ENCODE assay signal across 9 cellular contexts in the genomic region with DNA sequence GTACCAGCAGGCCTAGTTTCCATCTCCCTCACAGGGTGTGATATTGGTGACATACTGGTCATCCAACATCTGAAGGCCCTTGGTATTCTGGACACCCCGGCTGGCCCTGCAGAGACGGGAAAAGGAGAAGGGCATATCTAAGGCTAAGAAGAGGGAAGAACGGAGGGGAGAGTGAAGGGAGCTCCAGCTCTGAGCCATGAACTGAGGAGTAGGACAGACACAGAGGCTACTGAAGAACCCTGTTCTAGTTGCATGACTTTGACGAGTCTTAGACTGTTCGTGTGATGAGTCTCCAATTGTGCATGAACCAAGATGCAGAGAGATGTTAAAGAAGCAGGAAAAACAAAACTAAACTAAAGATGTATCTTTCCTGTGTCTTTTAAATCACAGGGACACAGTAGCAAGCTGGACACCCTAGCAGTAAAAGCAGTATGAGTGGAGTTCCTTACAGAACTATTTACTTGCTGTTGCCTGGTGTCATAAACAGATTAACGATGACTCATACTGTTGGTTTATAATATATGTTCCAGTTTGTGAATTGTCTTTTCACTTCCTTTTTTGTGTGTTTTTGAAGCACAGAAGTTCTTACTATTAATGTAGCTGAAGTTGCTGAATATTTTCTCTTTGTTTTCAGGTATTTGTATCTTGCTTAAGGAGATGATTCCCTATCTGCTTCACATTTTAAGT. TPM values are rescaled to one million over a fixed set of nuclear protein-coding genes. Genes with fewer than 3 reads are reported as not detected.
A peak's percentile ranks its signal among the peaks of the same experiment; 100 is the strongest.
DNase-seq lines count a peak whose midpoint lies in the region; ATAC-seq and TF ChIP-seq lines count a peak whose summit lies in the region.
"Had no signal": no experiment of that assay in that cellular context is flagged by ENCODE, and none has a peak within 500 bp of the region (broad histone marks: within the 10 kb centered on the region; RNA-seq: fewer than 3 reads in every experiment).

No MANE protein-coding gene starts in this region.

- TF ChIP-seq CTCF in right atrium auricular region (IDR thresholded peaks at IDR 0.05) (no peak), PC-9 (conservative IDR thresholded peaks at IDR 0.05) (no peak), esophagus squamous epithelium (IDR thresholded peaks at IDR 0.05) (no peak), smooth muscle cell (IDR thresholded peaks at IDR 0.05; ENCODE audit: borderline replicate concordance, insufficient read depth, poor library complexity, severe bottlenecking) (no peak)

- TF ChIP-seq POLR2A in esophagus squamous epithelium (IDR thresholded peaks at IDR 0.05): no peak

- H3K4me2 ChIP-seq in PC-9 (peak overlapping the region; percentile 57), smooth muscle cell (peak overlapping the region; percentile 41)

- H4K20me1 ChIP-seq in PC-9 (ENCODE audit: insufficient read depth): no peaks in the 10 kb centered on the region
- no peaks in the 10 kb centered on the region for H4K20me1 ChIP-seq in smooth muscle cell (ENCODE audit: low read depth)

- BruUV-seq in PC-9 (replicated peaks; lab: Mats Ljungman, UMichigan): no TSS peak

- peaks cover 0 to 16% of the 10 kb centered on the region in 2 donors for H3K4me1 ChIP-seq in right atrium auricular region
- peaks cover 14% of the 10 kb centered on the region for H3K4me1 ChIP-seq in PC-9 (replicated peaks; ENCODE audit: insufficient read depth)
- peaks cover 0 to 23% (median 12%) of the 10 kb centered on the region in 3 donors for H3K4me1 ChIP-seq in esophagus squamous epithelium
- no peaks in the 10 kb centered on the region for H3K4me1 ChIP-seq in smooth muscle cell (ENCODE audit: low read depth)

- no peaks in the 10 kb centered on the region for H3K36me3 ChIP-seq in right atrium auricular region
- no peaks in the 10 kb centered on the region for H3K36me3 ChIP-seq in PC-9 (ENCODE audit: low read depth)
- no peaks in the 10 kb centered on the region for H3K36me3 ChIP-seq in esophagus squamous epithelium
- H3K36me3 ChIP-seq in smooth muscle cell (ENCODE audit: low read depth): no peaks in the 10 kb centered on the region
- H3K36me3 ChIP-seq: cardiac muscle cell had no signal

- peak overlapping the region; percentile 86 for H3K9ac ChIP-seq in smooth muscle cell (ENCODE audit: low read depth)

- intact Hi-C loops in Right ventricle myocardium superior (cut with DNase I) (no loop called here), PC-9 (cut with micrococcal nuclease; ENCODE audit: unreplicated experiment) (no loop called here), esophagus squamous epithelium (cut with DNase I) (no loop called here)

- H3K79me2 ChIP-seq in PC-9 (ENCODE audit: low read depth) (no peaks in the 10 kb centered on the region), smooth muscle cell (ENCODE audit: low read depth) (no peaks in the 10 kb centered on the region)

- POLR2A ChIA-PET in PC-9 (lab: Charles Lee; ENCODE audit: unreplicated experiment): no interaction called here

- H3K9me2 ChIP-seq in PC-9 (ENCODE audit: insufficient read depth): no peaks in the 10 kb centered on the region

- H2AFZ ChIP-seq in PC-9: no peak overlapping the region
- peak overlapping the region; percentile 65 for H2AFZ ChIP-seq in smooth muscle cell (ENCODE audit: low read depth)

- H3K9me3 ChIP-seq in right atrium auricular region (no peaks in the 10 kb centered on the region), PC-9 (ENCODE audit: insufficient read depth, low read depth) (no peaks in the 10 kb centered on the region), esophagus squamous epithelium (no peaks in the 10 kb centered on the region), smooth muscle cell (replicated peaks; ENCODE audit: low read depth) (no peaks in the 10 kb centered on the region)

- H3K4me3 ChIP-seq in right atrium auricular region: no peak overlapping the region
- H3K4me3 ChIP-seq in PC-9: no peak overlapping the region
- no peak overlapping the region for H3K4me3 ChIP-seq in esophagus squamous epithelium
- no peak overlapping the region for H3K4me3 ChIP-seq in smooth muscle cell
- H3K4me3 ChIP-seq: cardiac muscle cell had no signal

- H3K27me3 ChIP-seq in right atrium auricular region (no peaks in the 10 kb centered on the region), PC-9 (ENCODE audit: insufficient read depth, low read depth) (no peaks in the 10 kb centered on the region), esophagus squamous epithelium (no peaks in the 10 kb centered on the region), smooth muscle cell (ENCODE audit: low read depth) (no peaks in the 10 kb centered on the region)
- H3K27me3 ChIP-seq: cardiac muscle cell had no signal

- DNase-seq in Right ventricle myocardium superior (no peak), right atrium auricular region (ENCODE audit: low spot score) (no peak), PC-9 (peak; percentile 19 to 71), esophagus squamous epithelium (lab: John Stamatoyannopoulos, UW) (no peak), smooth muscle cell (lab: John Stamatoyannopoulos, UW; ENCODE audit: unreplicated experiment) (no peak), NCI-H2196 treated with DMSO at 0.1 percent for 48 hours (lab: John Stamatoyannopoulos, UW; ENCODE audit: unreplicated experiment) (no peak), caudate nucleus (lab: John Stamatoyannopoulos, UW) (no peak)

- 57 to 59% methylated on average over 5 to 6 of the region's 6 CpGs for WGBS in esophagus squamous epithelium, 2 donors
- 65% methylated on average over 6 of the region's 6 CpGs for WGBS in smooth muscle cell (ENCODE audit: low lambda C conversion rate)

- no peaks in the 10 kb centered on the region for H3F3A ChIP-seq in PC-9 (ENCODE audit: insufficient read depth, low read depth)
- peaks cover 6% of the 10 kb centered on the region for H3F3A ChIP-seq in smooth muscle cell (ENCODE audit: low read depth)

- peak; percentile 96 for ATAC-seq in Right ventricle myocardium superior (ENCODE audit: poor library complexity)
- ATAC-seq in HG02938 (IDR thresholded peaks at IDR 0.05; ENCODE audit: unreplicated experiment): peak; percentile 100

- peak overlapping the region in 1 of 2 donors; percentile 13 for H3K27ac ChIP-seq in right atrium auricular region
- peak overlapping the region; percentile 49 for H3K27ac ChIP-seq in PC-9
- peak overlapping the region; percentile 28 to 76 (median 71) for H3K27ac ChIP-seq in esophagus squamous epithelium
- H3K27ac ChIP-seq in smooth muscle cell (ENCODE audit: low read depth): peak overlapping the region; percentile 90
- H3K27ac ChIP-seq in caudate nucleus (ENCODE audit: low read depth, low read length): no peak overlapping the region
- H3K27ac ChIP-seq: cardiac muscle cell had no signal

- CTCF ChIA-PET in PC-9 (lab: Charles Lee): interaction anchor here (0.6 kb wide), 1 partner anchor 157 kb away, joined by 3 read pairs; no protein-coding TSS in a partner anchor

RNA-seq across cellular contexts. Expression of gene FAR2, which starts 15.5 kb away (rescaled TPM):
- total RNA-seq in Right ventricle myocardium superior (3.1 TPM), right atrium auricular region (1 to 10 TPM; 3.0 to 10.0 TPM), PC-9 (2021) (11.0 and 12.3 TPM in 2 replicates), esophagus squamous epithelium (1 to 10 TPM in 3 of 4 donors, under 1 TPM in 1; 0.38 to 8.2 (median 2.6) TPM), smooth muscle cell (8.5 and 11.9 TPM in 2 replicates)
- 1.5 and 3.7 TPM in 2 replicates for polyA plus RNA-seq in smooth muscle cell

Comparison
In these comparisons a context has a peak if more than half of its experiments do, and no peak if none do; other contexts are left out.
1. DNase-seq: peak in PC-9 (2 of 2); none in Right ventricle myocardium superior (single experiment), right atrium auricular region (single experiment), esophagus squamous epithelium (single experiment), smooth muscle cell (single experiment), NCI-H2196 treated with DMSO at 0.1 percent for 48 hours (single experiment) and caudate nucleus (0 of 61).